20 cellular contexts compared by ENCODE assay signal in genomic region chr19:16887353-16888265, GRCh38. TPM values are rescaled to one million over a fixed set of nuclear protein-coding genes. Genes with fewer than 3 reads are reported as not detected.
DNase-seq lines count a peak whose midpoint lies in the region; ATAC-seq and TF ChIP-seq lines count a peak whose summit lies in the region.
"Had no signal": no experiment of that assay in that cellular context is flagged by ENCODE, and none has a peak within 500 bp of the region (broad histone marks: within the 10 kb centered on the region; RNA-seq: fewer than 3 reads in every experiment).

No MANE protein-coding gene starts in this region.

- H3K27ac ChIP-seq in Peyer's patch (peak overlapping the region; percentile 11 to 83 (median 60)), esophagus squamous epithelium (peak overlapping the region in 3 of 4 donors; percentile 50 to 69 (median 60)), spleen (peak overlapping the region in 5 of 8 donors; percentile 43 to 80 (median 76))
- H3K27ac ChIP-seq: thoracic aorta had no signal

- H3K36me3 ChIP-seq in Peyer's patch (no peaks in the 10 kb centered on the region), esophagus squamous epithelium (no peaks in the 10 kb centered on the region), spleen (no peaks in the 10 kb centered on the region)
- H3K36me3 ChIP-seq: thoracic aorta had no signal

- 57 to 69% methylated on average over 3 to 4 of the region's 17 CpGs for WGBS in esophagus squamous epithelium, 2 donors
- 48 to 69% (median 61%) methylated on average over 14 to 17 of the region's 17 CpGs for WGBS in spleen, 5 donors

- H3K27me3 Mint-ChIP-seq in activated CD8-positive, alpha-beta T cell treated with anti-CD3 and anti-CD28 coated beads, Interleukin-2, amount 10 ng/mL, durations not matched to agents 7 days and 5 days (ENCODE audit: low read depth), result peaks cover 4% of the 10 kb centered on the region
- peaks cover 22% of the 10 kb centered on the region for H3K27me3 Mint-ChIP-seq in activated CD8-positive, alpha-beta T cell treated with anti-CD3 and anti-CD28 coated beads for 36 hours

- H3K4me3 Mint-ChIP-seq in activated CD8-positive, alpha-beta T cell treated with anti-CD3 and anti-CD28 coated beads, Interleukin-2, amount 10 ng/mL, durations not matched to agents 7 days and 5 days, result no peak overlapping the region
- H3K4me3 Mint-ChIP-seq in activated CD8-positive, alpha-beta T cell treated with anti-CD3 and anti-CD28 coated beads for 36 hours, result no peak overlapping the region
- H3K4me3 Mint-ChIP-seq: CD8-positive, alpha-beta T cell; H9 had no signal

- H3K36me3 Mint-ChIP-seq in activated CD8-positive, alpha-beta T cell treated with anti-CD3 and anti-CD28 coated beads, Interleukin-2, amount 10 ng/mL, durations not matched to agents 7 days and 5 days (ENCODE audit: low read depth), result peaks cover 5% of the 10 kb centered on the region
- no peaks in the 10 kb centered on the region for H3K36me3 Mint-ChIP-seq in activated CD8-positive, alpha-beta T cell treated with anti-CD3 and anti-CD28 coated beads for 36 hours (ENCODE audit: low read depth)

- TF ChIP-seq CTCF in activated CD8-positive, alpha-beta T cell treated with anti-CD3 and anti-CD28 coated beads for 36 hours (IDR thresholded peaks at IDR 0.05), result no peak
- TF ChIP-seq CTCF in Peyer's patch (IDR thresholded peaks at IDR 0.05) (no peak), esophagus squamous epithelium (IDR thresholded peaks at IDR 0.05) (no peak), spleen (IDR thresholded peaks at IDR 0.05 in 8 of 11, conservative IDR thresholded peaks at IDR 0.05 in 3 of 11) (no peak)

- peak overlapping the region; percentile 30 for H3K27ac Mint-ChIP-seq in activated CD8-positive, alpha-beta T cell treated with anti-CD3 and anti-CD28 coated beads, Interleukin-2, amount 10 ng/mL, durations not matched to agents 7 days and 5 days
- H3K27ac Mint-ChIP-seq in activated CD8-positive, alpha-beta T cell treated with anti-CD3 and anti-CD28 coated beads for 36 hours, result no peak overlapping the region
- H3K27ac Mint-ChIP-seq: CD8-positive, alpha-beta T cell had no signal

- peaks cover 0 to 5% (median 1%) of the 10 kb centered on the region in 4 donors for H3K9me3 ChIP-seq in Peyer's patch
- peaks cover 0 to 5% (median 4%) of the 10 kb centered on the region in 3 donors for H3K9me3 ChIP-seq in esophagus squamous epithelium
- H3K9me3 ChIP-seq in spleen, result peaks cover 0 to 16% (median 13%) of the 10 kb centered on the region in 8 donors

- H3K4me1 ChIP-seq in Peyer's patch (peaks cover 0 to 8% (median 0%) of the 10 kb centered on the region in 4 donors), esophagus squamous epithelium (peaks cover 0 to 23% (median 17%) of the 10 kb centered on the region in 3 donors), spleen (peaks cover 15 to 61% (median 37%) of the 10 kb centered on the region in 6 donors)

- no peak for ATAC-seq in activated CD8-positive, alpha-beta T cell treated with anti-CD3 and anti-CD28 coated beads, Interleukin-2, amount 10 ng/mL, durations not matched to agents 7 days and 5 days
- ATAC-seq in activated CD8-positive, alpha-beta T cell treated with anti-CD3 and anti-CD28 coated beads for 36 hours, result no peak
- ATAC-seq in GM21737 (IDR thresholded peaks at IDR 0.05; ENCODE audit: unreplicated experiment) (no peak), HG02852 (IDR thresholded peaks at IDR 0.05; ENCODE audit: unreplicated experiment) (no peak)
- ATAC-seq: CD8-positive, alpha-beta T cell had no signal

- intact Hi-C loops in activated CD8-positive, alpha-beta T cell treated with anti-CD3 and anti-CD28 coated beads for 36 hours (cut with micrococcal nuclease), result no loop called here
- intact Hi-C loops in esophagus squamous epithelium (cut with DNase I) (no loop called here), spleen (cut with DNase I; ENCODE audit: low total_unique reads) (no loop called here)

- no peak overlapping the region for H3K4me3 ChIP-seq in Peyer's patch
- H3K4me3 ChIP-seq in esophagus squamous epithelium, result no peak overlapping the region
- H3K4me3 ChIP-seq in spleen, result no peak overlapping the region
- H3K4me3 ChIP-seq: thoracic aorta had no signal

- POLR2A ChIA-PET in activated CD8-positive, alpha-beta T cell treated with anti-CD3 and anti-CD28 coated beads, Interleukin-2, amount 10 ng/mL, durations not matched to agents 7 days and 5 days (lab: Charles Lee), result no interaction called here
- POLR2A ChIA-PET in activated CD8-positive, alpha-beta T cell treated with anti-CD3 and anti-CD28 coated beads for 36 hours (lab: Charles Lee), result no interaction called here

- H3K27me3 ChIP-seq in Peyer's patch (no peaks in the 10 kb centered on the region), esophagus squamous epithelium (peaks cover 0 to 38% (median 0%) of the 10 kb centered on the region in 4 donors), spleen (replicated peaks in 1 of 7) (peaks cover 0 to 32% (median 0%) of the 10 kb centered on the region in 7 donors)

- peaks cover 50% of the 10 kb centered on the region for H3K4me1 Mint-ChIP-seq in activated CD8-positive, alpha-beta T cell treated with anti-CD3 and anti-CD28 coated beads, Interleukin-2, amount 10 ng/mL, durations not matched to agents 7 days and 5 days (ENCODE audit: low read depth)
- peaks cover 5% of the 10 kb centered on the region for H3K4me1 Mint-ChIP-seq in activated CD8-positive, alpha-beta T cell treated with anti-CD3 and anti-CD28 coated beads for 36 hours (ENCODE audit: low read depth)
- H3K4me1 Mint-ChIP-seq: H9 had no signal

- CTCF ChIA-PET in activated CD8-positive, alpha-beta T cell treated with anti-CD3 and anti-CD28 coated beads, Interleukin-2, amount 10 ng/mL, durations not matched to agents 7 days and 5 days (lab: Charles Lee), result no interaction called here
- CTCF ChIA-PET in activated CD8-positive, alpha-beta T cell treated with anti-CD3 and anti-CD28 coated beads for 36 hours (lab: Charles Lee), result no interaction called here

- H3K9me3 Mint-ChIP-seq in activated CD8-positive, alpha-beta T cell treated with anti-CD3 and anti-CD28 coated beads, Interleukin-2, amount 10 ng/mL, durations not matched to agents 7 days and 5 days (ENCODE audit: insufficient read depth), result peaks cover 4% of the 10 kb centered on the region
- H3K9me3 Mint-ChIP-seq in activated CD8-positive, alpha-beta T cell treated with anti-CD3 and anti-CD28 coated beads for 36 hours, result peaks cover 4% of the 10 kb centered on the region

- TF ChIP-seq POLR2A in Peyer's patch (IDR thresholded peaks at IDR 0.05) (no peak), esophagus squamous epithelium (IDR thresholded peaks at IDR 0.05) (no peak), spleen (IDR thresholded peaks at IDR 0.05) (no peak)

- DNase-seq in activated CD8-positive, alpha-beta T cell treated with anti-CD3 and anti-CD28 coated beads, Interleukin-2, amount 10 ng/mL, durations not matched to agents 7 days and 5 days, result no peak
- DNase-seq in activated CD8-positive, alpha-beta T cell treated with anti-CD3 and anti-CD28 coated beads for 36 hours, result no peak
- DNase-seq in Peyer's patch (no peak), esophagus squamous epithelium (lab: John Stamatoyannopoulos, UW) (no peak), spleen (no peak), NCI-H2107 treated with DMSO at 0.1 percent for 48 hours (lab: John Stamatoyannopoulos, UW; ENCODE audit: unreplicated experiment) (no peak)
- DNase-seq: 8988T; activated CD4-positive, CD25-positive, alpha-beta regulatory T cell treated with anti-CD3 and anti-CD28 coated beads, Interleukin-2, amount 50 U/mL, for 72 hours; activated CD8-positive, alpha-beta memory T cell treated with anti-CD3 and anti-CD28 coated beads, Interleukin-2, amount 50 U/mL, for 48 hours; activated naive CD4-positive, alpha-beta T cell treated with Interleukin-2 at 50 U/mL for 16 hours; CD8-positive, alpha-beta T cell; H9; naive thymus-derived CD8-positive, alpha-beta T cell; NCI-H748 treated with DMSO at 0.1 percent for 48 hours; stimulated activated CD4-positive, alpha-beta T cell treated with anti-CD3 and anti-CD28 coated beads, Interleukin-2, amount 100 ng/mL, for 24 hours; T-helper 1 cell had no signal

RNA-seq across cellular contexts. Expression of gene F2RL3, which starts 1.2 kb away (rescaled TPM):
- total RNA-seq in activated CD8-positive, alpha-beta T cell treated with anti-CD3 and anti-CD28 coated beads, Interleukin-2, amount 10 ng/mL, durations not matched to agents 7 days and 5 days, result under 1 TPM; 0.34 to 0.74 TPM
- total RNA-seq in activated CD8-positive, alpha-beta T cell treated with anti-CD3 and anti-CD28 coated beads for 36 hours, result not detected
- total RNA-seq in Peyer's patch (10 to 100 TPM in 1 of 4 donors, 1 to 10 TPM in 3; 3.9 to 11.6 (median 5.1) TPM), esophagus squamous epithelium (1 to 10 TPM in 1 of 4 donors, under 1 TPM in 3; 0.27 to 1.1 (median 0.81) TPM), spleen (1 to 10 TPM; 1.2 to 5.4 (median 2.3) TPM)
- 1 to 10 TPM in 1 of 3 donors, under 1 TPM in 2; 0.48 to 1.3 (median 0.76) TPM for polyA plus RNA-seq in spleen
- total RNA-seq: CD8-positive, alpha-beta T cell; H9; naive thymus-derived CD8-positive, alpha-beta T cell; renal cortical epithelial cell had no signal

RNA-seq across cellular contexts. Expression of gene SIN3B, which starts 58.4 kb away (rescaled TPM):
- total RNA-seq in activated CD8-positive, alpha-beta T cell treated with anti-CD3 and anti-CD28 coated beads, Interleukin-2, amount 10 ng/mL, durations not matched to agents 7 days and 5 days, result 10 to 100 TPM; 30.5 to 31.9 TPM
- total RNA-seq in activated CD8-positive, alpha-beta T cell treated with anti-CD3 and anti-CD28 coated beads for 36 hours, result 10 to 100 TPM; 27.6 to 31.6 TPM
- 100 to 1,000 TPM in 1 of 4 donors, 10 to 100 TPM in 3; 32.4 to 459 (median 86.2) TPM for total RNA-seq in Peyer's patch
- 10 to 100 TPM; 11.2 to 34.7 (median 28.5) TPM for total RNA-seq in esophagus squamous epithelium
- 100 to 1,000 TPM in 1 of 7 donors, 10 to 100 TPM in 6; 66.2 to 107 (median 84.2) TPM for total RNA-seq in spleen
- 10 to 100 TPM; 14.6 to 50.9 (median 29.6) TPM for polyA plus RNA-seq in spleen
